Comparison of ENCODE assay signal across 22 cellular contexts in genomic region chr9:34362614-34363013, GRCh38.
"Had no signal": no experiment of that assay in that cellular context is flagged by ENCODE, and none has a peak within 500 bp of the region (broad histone marks: within the 10 kb centered on the region; RNA-seq: fewer than 3 reads in every experiment).

No MANE protein-coding gene starts in this region.

- H3K27me3 Mint-ChIP-seq: activated B cell treated with CpG ODN at 0.5 μM for 24 hours; activated CD4-positive, alpha-beta memory T cell treated with anti-CD3 and anti-CD28 coated beads for 36 hours; naive thymus-derived CD4-positive, alpha-beta T cell; stimulated activated naive CD8-positive, alpha-beta T cell treated with anti-CD3 and anti-CD28 coated beads, Interleukin-15, amount 100 ng/mL, for 72 hours; type B pancreatic cell had no signal

- H3K27ac ChIP-seq: body of pancreas, cardiac muscle cell, prostate gland, suprapubic skin had no signal

- H3K9me3 Mint-ChIP-seq: activated CD4-positive, alpha-beta memory T cell treated with anti-CD3 and anti-CD28 coated beads for 36 hours had no signal

- H3K4me1 Mint-ChIP-seq: activated B cell treated with CpG ODN at 0.5 μM for 24 hours had no signal

- DNase-seq: activated B cell treated with CpG ODN at 0.5 μM for 24 hours; activated CD4-positive, alpha-beta memory T cell treated with anti-CD3 and anti-CD28 coated beads for 36 hours; activated CD4-positive, alpha-beta T cell treated with anti-CD3 and anti-CD28 coated beads for 4 hours; activated naive CD4-positive, alpha-beta T cell treated with anti-CD3 and anti-CD28 coated beads, Interleukin-2, amount 50 U/mL, for 16 hours; activated T-cell treated with anti-CD3 and anti-CD28 coated beads, Interleukin-2, amount 50 U/mL, for 48 hours; anterior cingulate cortex; body of pancreas; effector CD8-positive, alpha-beta T cell; foreskin melanocyte; left colon; naive thymus-derived CD4-positive, alpha-beta T cell; stimulated activated CD4-positive, alpha-beta T cell treated with anti-CD3 and anti-CD28 coated beads, Interleukin-12 subunit alpha, Interleukin-12 subunit beta, amount 100 ng/mL, for 4 hours; stimulated activated CD4-positive, alpha-beta T cell treated with anti-CD3 and anti-CD28 coated beads, Interleukin-4, amount 100 ng/mL, for 4 hours; stimulated activated naive CD8-positive, alpha-beta T cell treated with anti-CD3 and anti-CD28 coated beads, Interleukin-15, amount 100 ng/mL, for 72 hours; T1000 had no signal

- H3K27ac Mint-ChIP-seq: activated B cell treated with CpG ODN at 0.5 μM for 24 hours; activated CD4-positive, alpha-beta memory T cell treated with anti-CD3 and anti-CD28 coated beads for 36 hours; dendritic cell treated with granulocyte-macrophage colony-stimulating factor and Interleukin-4, amounts not matched to agents 40 ng/mL and 50 ng/mL, for 4 days; stimulated activated naive CD8-positive, alpha-beta T cell treated with anti-CD3 and anti-CD28 coated beads, Interleukin-15, amount 100 ng/mL, for 72 hours; type B pancreatic cell had no signal

- H3K36me3 ChIP-seq: cardiac muscle cell, prostate gland, suprapubic skin had no signal

- H3K27me3 ChIP-seq: body of pancreas, cardiac muscle cell, suprapubic skin had no signal

- H3K4me3 Mint-ChIP-seq: activated B cell treated with CpG ODN at 0.5 μM for 24 hours; activated CD4-positive, alpha-beta memory T cell treated with anti-CD3 and anti-CD28 coated beads for 36 hours; dendritic cell treated with granulocyte-macrophage colony-stimulating factor and Interleukin-4, amounts not matched to agents 40 ng/mL and 50 ng/mL, for 4 days; stimulated activated naive CD8-positive, alpha-beta T cell treated with anti-CD3 and anti-CD28 coated beads, Interleukin-15, amount 100 ng/mL, for 72 hours; type B pancreatic cell had no signal

- ATAC-seq: body of pancreas; esophagus mucosa; left colon; naive thymus-derived CD4-positive, alpha-beta T cell; stimulated activated naive CD8-positive, alpha-beta T cell treated with anti-CD3 and anti-CD28 coated beads, Interleukin-15, amount 100 ng/mL, for 72 hours had no signal

- H3K9me3 ChIP-seq: body of pancreas, prostate gland, suprapubic skin had no signal

- H3K4me1 ChIP-seq: prostate gland, suprapubic skin had no signal

- H3K4me3 ChIP-seq: body of pancreas, cardiac muscle cell, lung, prostate gland, suprapubic skin had no signal
